In genomic region chr22:24077416-24077815, GRCh38 we compare ENCODE assay signal across 21 cellular contexts.
"Had no signal": no experiment of that assay in that cellular context is flagged by ENCODE, and none has a peak within 500 bp of the region (broad histone marks: within the 10 kb centered on the region; RNA-seq: fewer than 3 reads in every experiment).

No MANE protein-coding gene starts in this region.

- H3K4me3 Mint-ChIP-seq: activated CD4-positive, alpha-beta T cell treated with anti-CD3 and anti-CD28 coated beads, Interleukin-2, amount 10 ng/mL, durations not matched to agents 24 days and 14 days; activated naive CD8-positive, alpha-beta T cell; neural crest cell; WTC11 had no signal

- H3K4me1 ChIP-seq: prostate gland, tibial nerve, uterus had no signal

- H3K27ac ChIP-seq: hepatocyte, prostate gland, SK-N-MC, tibial nerve, uterus had no signal

- H3K36me3 ChIP-seq: uterus had no signal

- H3K4me3 ChIP-seq: hepatocyte, lung, prostate gland, SK-N-MC, tibial nerve, uterus had no signal

- H3K27ac Mint-ChIP-seq: activated naive CD8-positive, alpha-beta T cell; WTC11 had no signal

- H3K27me3 Mint-ChIP-seq: activated CD4-positive, alpha-beta T cell treated with anti-CD3 and anti-CD28 coated beads, Interleukin-2, amount 10 ng/mL, durations not matched to agents 24 days and 14 days; activated naive CD8-positive, alpha-beta T cell had no signal

- ATAC-seq: left colon, WTC11 had no signal

- H3K27me3 ChIP-seq: hepatocyte, tibial nerve, uterus had no signal

- H3K4me1 Mint-ChIP-seq: activated CD4-positive, alpha-beta T cell treated with anti-CD3 and anti-CD28 coated beads, Interleukin-2, amount 10 ng/mL, durations not matched to agents 24 days and 14 days; neural crest cell; WTC11 had no signal

- H3K9me3 Mint-ChIP-seq: activated CD4-positive, alpha-beta T cell treated with anti-CD3 and anti-CD28 coated beads, Interleukin-2, amount 10 ng/mL, durations not matched to agents 24 days and 14 days; neural crest cell; WTC11 had no signal

- H3K9me3 ChIP-seq: prostate gland, tibial nerve, uterus had no signal

- DNase-seq: activated CD4-positive, alpha-beta T cell treated with anti-CD3 and anti-CD28 coated beads, Interleukin-2, amount 10 ng/mL, durations not matched to agents 24 days and 14 days; activated CD8-positive, alpha-beta memory T cell treated with anti-CD3 and anti-CD28 coated beads, Interleukin-2, amount 50 U/mL, for 4 hours; activated T-cell treated with anti-CD3 and anti-CD28 coated beads, Interleukin-2, amount 50 U/mL, for 48 hours; dermis blood vessel endothelial cell; effector memory CD4-positive, alpha-beta T cell; left colon; midbrain; stimulated activated CD4-positive, alpha-beta T cell treated with anti-CD3 and anti-CD28 coated beads, Interleukin-12 subunit alpha, Interleukin-12 subunit beta, amount 100 ng/mL, for 4 hours; stimulated activated CD4-positive, alpha-beta T cell treated with anti-CD3 and anti-CD28 coated beads, Interleukin-1b, Interleukin-23, amount 100 ng/mL, for 48 hours; stimulated activated CD8-positive, alpha-beta memory T cell treated with anti-CD3 and anti-CD28 coated beads, Interleukin-4, amount 100 ng/mL, for 48 hours; stimulated activated naive CD4-positive, alpha-beta T cell; substantia nigra; uterus had no signal
